22 cellular contexts compared by ENCODE assay signal in genomic region chr2:179817181-179817841, GRCh38. TPM values are rescaled to one million over a fixed set of nuclear protein-coding genes. Genes with fewer than 3 reads are reported as not detected.
DNase-seq lines count a peak whose midpoint lies in the region; ATAC-seq and TF ChIP-seq lines count a peak whose summit lies in the region.
"Had no signal": no experiment of that assay in that cellular context is flagged by ENCODE, and none has a peak within 500 bp of the region (broad histone marks: within the 10 kb centered on the region; RNA-seq: fewer than 3 reads in every experiment).

No MANE protein-coding gene starts in this region.

- no peaks in the 10 kb centered on the region for H3K27me3 Mint-ChIP-seq in natural killer cell treated with Interleukin-12 subunit alpha and Interleukin-12 subunit beta and Interleukin-15 and Interleukin-18, amount 100 ng/mL, for 72 hours

- peak; percentile 35; the same call in 2 of the 3 replicates for ATAC-seq in SK-N-SH treated with all-trans-retinoic acid at 6 μM for 48 hours
- no peak for ATAC-seq in natural killer cell treated with Interleukin-12 subunit alpha and Interleukin-12 subunit beta and Interleukin-15 and Interleukin-18, amount 100 ng/mL, for 72 hours
- ATAC-seq in HG03108 (IDR thresholded peaks at IDR 0.05; ENCODE audit: unreplicated experiment) = no peak

- H3K27ac Mint-ChIP-seq in natural killer cell treated with Interleukin-12 subunit alpha and Interleukin-12 subunit beta and Interleukin-15 and Interleukin-18, amount 100 ng/mL, for 72 hours = no peak overlapping the region
- H3K27ac Mint-ChIP-seq: activated T-helper 2 cell treated with anti-CD3 and anti-CD28 coated beads, Interferon-gamma antibody, Interleukin-2, Interleukin-4, amounts not matched to agents 10 μg/mL and 5 μg/mL and 100 μg/mL, durations not matched to agents 14 hours and 24 hours and 36 hours had no signal

- no peaks in the 10 kb centered on the region for H3F3A ChIP-seq in SK-N-SH (replicated peaks; ENCODE audit: insufficient read depth)

- no peaks in the 10 kb centered on the region for H3K36me3 Mint-ChIP-seq in natural killer cell treated with Interleukin-12 subunit alpha and Interleukin-12 subunit beta and Interleukin-15 and Interleukin-18, amount 100 ng/mL, for 72 hours

- WGBS in SK-N-SH (ENCODE audit: low lambda C conversion rate) = 33% methylated on average over 1 of the region's 1 CpG

- no peak for TF ChIP-seq CTCF in SK-N-SH (IDR thresholded peaks at IDR 0.05)

- H3K27ac ChIP-seq in SK-N-SH (ENCODE audit: low read depth in 2 of 2, low read length in 1 of 2) = no peak overlapping the region
- H3K27ac ChIP-seq: BLaER1, prostate gland, thoracic aorta had no signal

- H2AFZ ChIP-seq in SK-N-SH (ENCODE audit: low read depth) = no peak overlapping the region

- TF ChIP-seq RAD21 in SK-N-SH (IDR thresholded peaks at IDR 0.05; ENCODE audit: low read length) = no peak

- H3K9me3 ChIP-seq in SK-N-SH = 0 out of 2 replicates have a peak, but pooled peaks cover 1% of the 10 kb centered on the region
- H3K9me3 ChIP-seq: BLaER1, prostate gland, thoracic aorta had no signal

- no peaks in the 10 kb centered on the region for H3K27me3 ChIP-seq in SK-N-SH (ENCODE audit: insufficient read depth)
- H3K27me3 ChIP-seq: BLaER1 had no signal

- H3K4me3 Mint-ChIP-seq in natural killer cell treated with Interleukin-12 subunit alpha and Interleukin-12 subunit beta and Interleukin-15 and Interleukin-18, amount 100 ng/mL, for 72 hours = no peak overlapping the region
- H3K4me3 Mint-ChIP-seq: nephron progenitor cell had no signal

- DNase-seq in SK-N-SH (no peak), amniotic epithelial cell (ENCODE audit: low read depth) (peak; percentile 22), iris pigment epithelial cell (ENCODE audit: low read depth) (peak; percentile 5), NCI-H1092 treated with DMSO at 0.1 percent for 48 hours (lab: John Stamatoyannopoulos, UW) (no peak)
- no peak for DNase-seq in natural killer cell treated with Interleukin-12 subunit alpha and Interleukin-12 subunit beta and Interleukin-15 and Interleukin-18, amount 100 ng/mL, for 72 hours (ENCODE audit: low spot score)
- DNase-seq in activated CD4-positive, alpha-beta T cell treated with anti-CD3 and anti-CD28 coated beads, Interleukin-2, amount 50 U/mL, for 48 hours = no peak
- DNase-seq: 8988T; activated CD4-positive, alpha-beta T cell treated with anti-CD3 and anti-CD28 coated beads for 1 hour; Calu3; central memory CD4-positive, alpha-beta T cell; effector CD8-positive, alpha-beta T cell; hippocampal formation; kidney; mesendoderm; nephron progenitor cell had no signal

- H3K9me2 ChIP-seq in SK-N-SH = no peaks in the 10 kb centered on the region

- H3K36me3 ChIP-seq in SK-N-SH (replicated peaks in 1 of 2; ENCODE audit: control insufficient read depth in 1 of 2, insufficient read depth in 2 of 2, low read length in 1 of 2) = no peaks in the 10 kb centered on the region
- H3K36me3 ChIP-seq: BLaER1, prostate gland, thoracic aorta had no signal

- no peaks in the 10 kb centered on the region for H3K79me2 ChIP-seq in SK-N-SH (ENCODE audit: insufficient read depth)

- H3K4me1 Mint-ChIP-seq in natural killer cell treated with Interleukin-12 subunit alpha and Interleukin-12 subunit beta and Interleukin-15 and Interleukin-18, amount 100 ng/mL, for 72 hours (ENCODE audit: low read depth in 2 of 2) = no peaks in the 10 kb centered on the region

- H3K9me3 Mint-ChIP-seq in natural killer cell treated with Interleukin-12 subunit alpha and Interleukin-12 subunit beta and Interleukin-15 and Interleukin-18, amount 100 ng/mL, for 72 hours = no peaks in the 10 kb centered on the region
- H3K9me3 Mint-ChIP-seq: activated T-helper 2 cell treated with anti-CD3 and anti-CD28 coated beads, Interferon-gamma antibody, Interleukin-2, Interleukin-4, amounts not matched to agents 10 μg/mL and 5 μg/mL and 100 μg/mL, durations not matched to agents 14 hours and 24 hours and 36 hours; nephron progenitor cell had no signal

- no peak overlapping the region for H3K9ac ChIP-seq in SK-N-SH
- H3K9ac ChIP-seq: BLaER1 had no signal

- no peaks in the 10 kb centered on the region for H3K4me1 ChIP-seq in SK-N-SH (ENCODE audit: control insufficient read depth in 1 of 2, insufficient read depth in 2 of 2, low read depth in 1 of 2, low read length in 1 of 2)
- H3K4me1 ChIP-seq: BLaER1, prostate gland had no signal

- CTCF ChIA-PET in SK-N-SH (lab: Yijun Ruan, JAX) = interaction anchor here (1.5 kb wide), 1 partner anchor 81 kb away, joined by 3 read pairs; no protein-coding TSS in a partner anchor

- no peak overlapping the region for H3K4me3 ChIP-seq in SK-N-SH (ENCODE audit: low read depth in 2 of 2, low read length in 1 of 2)
- H3K4me3 ChIP-seq: BLaER1, prostate gland, thoracic aorta had no signal

- no peak overlapping the region for H3K4me2 ChIP-seq in SK-N-SH
- H3K4me2 ChIP-seq: BLaER1 had no signal

- H4K20me1 ChIP-seq in SK-N-SH (ENCODE audit: insufficient read depth) = no peaks in the 10 kb centered on the region
- H4K20me1 ChIP-seq: BLaER1 had no signal

- TF ChIP-seq EP300 in SK-N-SH (IDR thresholded peaks at IDR 0.05; ENCODE audit: borderline replicate concordance in 1 of 2, low read depth in 1 of 2, low read length in 1 of 2) = no peak

- POLR2A ChIA-PET in SK-N-SH (lab: Yijun Ruan, JAX) = no interaction called here

TF ChIP-seq in SK-N-SH treated with all-trans-retinoic acid at 6 μM for 48 hours, 23 proteins besides CTCF, POLR2A, EP300 and RAD21 (continues in another document):
- TF ChIP-seq GLIS3 (CRISPR knock-in tag; IDR thresholded peaks at IDR 0.05) = no peak
- TF ChIP-seq ZNF70 (CRISPR knock-in tag; IDR thresholded peaks at IDR 0.05) = no peak
- no peak for TF ChIP-seq RARB (CRISPR knock-in tag; IDR thresholded peaks at IDR 0.05)
- no peak for TF ChIP-seq CSRNP3 (CRISPR knock-in tag; IDR thresholded peaks at IDR 0.05)
- no peak for TF ChIP-seq ESRRG (CRISPR knock-in tag; IDR thresholded peaks at IDR 0.05)
- no peak for TF ChIP-seq OSR1 (CRISPR knock-in tag; IDR thresholded peaks at IDR 0.05)
- TF ChIP-seq ZNF8 (CRISPR knock-in tag; IDR thresholded peaks at IDR 0.05) = no peak
- TF ChIP-seq BACH2 (CRISPR knock-in tag; IDR thresholded peaks at IDR 0.05; ENCODE audit: borderline replicate concordance) = no peak
- TF ChIP-seq ARNTL (CRISPR knock-in tag; IDR thresholded peaks at IDR 0.05; ENCODE audit: borderline replicate concordance, low read depth) = no peak

TF ChIP-seq in SK-N-SH, 30 proteins besides CTCF, POLR2A, EP300 and RAD21 (continues in another document):
- TF ChIP-seq GATA2 (CRISPR knock-in tag; IDR thresholded peaks at IDR 0.05) (no peak), FOXM1 (IDR thresholded peaks at IDR 0.05; ENCODE audit: low read depth) (no peak), JUND (IDR thresholded peaks at IDR 0.05) (no peak), NRF1 (IDR thresholded peaks at IDR 0.05; ENCODE audit: low read depth, low read length) (no peak), EZH2phosphoT487 (IDR thresholded peaks at IDR 0.05; ENCODE audit: borderline replicate concordance, low read depth) (no peak), MAX (IDR thresholded peaks at IDR 0.05; ENCODE audit: low read depth) (no peak), RCOR1 (IDR thresholded peaks at IDR 0.05; ENCODE audit: low read length) (no peak), GABPA (IDR thresholded peaks at IDR 0.05; ENCODE audit: low read depth) (no peak), PBX3 (IDR thresholded peaks at IDR 0.05) (no peak), SIN3A (IDR thresholded peaks at IDR 0.05; ENCODE audit: borderline replicate concordance, low read depth, low read length) (no peak), USF2 (IDR thresholded peaks at IDR 0.05; ENCODE audit: borderline replicate concordance, low read depth, low read length) (no peak)

RNA-seq across cellular contexts. Expression of gene ZNF385B, which starts 44.1 kb away (rescaled TPM):
- 0.15 and 0.16 TPM in 2 replicates for polyA plus RNA-seq in SK-N-SH (2012; rRNA removed)
- polyA plus RNA-seq in SK-N-SH (2012; cell fraction: cytosol; rRNA removed) = 0.12 and 0.13 TPM in 2 replicates
- polyA plus RNA-seq in SK-N-SH (2012; cell fraction: nucleus; rRNA removed) = 0.12 and 0.13 TPM in 2 replicates
- not detected for total RNA-seq in natural killer cell treated with Interleukin-12 subunit alpha and Interleukin-12 subunit beta and Interleukin-15 and Interleukin-18, amount 100 ng/mL, for 72 hours
- total RNA-seq: activated T-helper 2 cell treated with anti-CD3 and anti-CD28 coated beads, Interferon-gamma antibody, Interleukin-2, Interleukin-4, amounts not matched to agents 10 μg/mL and 5 μg/mL and 100 μg/mL, durations not matched to agents 14 hours and 24 hours and 36 hours; SK-MEL-5 had no signal

Comparison
In these comparisons a context has a peak if more than half of its experiments do, and no peak if none do; other contexts are left out.
1. DNase-seq: peak in amniotic epithelial cell (single experiment) and iris pigment epithelial cell (single experiment); none in SK-N-SH (single experiment), natural killer cell treated with Interleukin-12 subunit alpha and Interleukin-12 subunit beta and Interleukin-15 and Interleukin-18, amount 100 ng/mL, for 72 hours (single experiment), NCI-H1092 treated with DMSO at 0.1 percent for 48 hours (single experiment) and activated CD4-positive, alpha-beta T cell treated with anti-CD3 and anti-CD28 coated beads, Interleukin-2, amount 50 U/mL, for 48 hours (0 of 2).